In genomic region chr16:4618645-4619418, GRCh38 we compare ENCODE assay signal across 1 cellular context.
TF ChIP-seq lines count a peak whose summit lies in the region.

No MANE protein-coding gene starts in this region.

TF ChIP-seq in HepG2, 621 proteins besides CTCF, POLR2A, EP300 and RAD21 (continued from another document):
- TF ChIP-seq SALL1 (CRISPR knock-in tag; IDR thresholded peaks at IDR 0.05) (peak; percentile 59; the same call in 1 of the 2 replicates), SP1 (IDR thresholded peaks at IDR 0.05) (no peak), SP1 (CRISPR knock-in tag; IDR thresholded peaks at IDR 0.05) (no peak), RARA (CRISPR knock-in tag; IDR thresholded peaks at IDR 0.05) (peak; percentile 49), TRIM24 (CRISPR knock-in tag; IDR thresholded peaks at IDR 0.05) (no peak), E2F1 (CRISPR knock-in tag; IDR thresholded peaks at IDR 0.05) (no peak), MAFK (conservative IDR thresholded peaks at IDR 0.05 in 1 of 2, IDR thresholded peaks at IDR 0.05 in 1 of 2; ENCODE audit: low read length in 2 of 2) (no peak), ZBTB42 (CRISPR knock-in tag; IDR thresholded peaks at IDR 0.05) (no peak), POGK (CRISPR knock-in tag; conservative IDR thresholded peaks at IDR 0.05) (no peak), ZNF124 (CRISPR knock-in tag; IDR thresholded peaks at IDR 0.05) (no peak), KLF15 (CRISPR knock-in tag; IDR thresholded peaks at IDR 0.05; ENCODE audit: borderline replicate concordance) (no peak), USF2 (IDR thresholded peaks at IDR 0.05; ENCODE audit: low read depth, low read length) (no peak), USF2 (CRISPR knock-in tag; IDR thresholded peaks at IDR 0.05; ENCODE audit: borderline replicate concordance) (no peak), NFIC (IDR thresholded peaks at IDR 0.05; ENCODE audit: low read length) (no peak), ZSCAN31 (CRISPR knock-in tag; IDR thresholded peaks at IDR 0.05; ENCODE audit: low read depth) (no peak), MZF1 (CRISPR knock-in tag; IDR thresholded peaks at IDR 0.05; ENCODE audit: borderline replicate concordance) (no peak), ZNF251 (CRISPR knock-in tag; IDR thresholded peaks at IDR 0.05) (no peak), TGIF2 (CRISPR knock-in tag; IDR thresholded peaks at IDR 0.05) (0 out of 2 replicates have a peak, but pooled peaks have one; percentile 30), MNT (IDR thresholded peaks at IDR 0.05) (no peak), MXI1 (IDR thresholded peaks at IDR 0.05; ENCODE audit: borderline replicate concordance, low read depth, low read length) (no peak), MED1 (CRISPR knock-in tag; IDR thresholded peaks at IDR 0.05) (peak; percentile 54; the same call in 1 of the 2 replicates), RELA (CRISPR knock-in tag; IDR thresholded peaks at IDR 0.05) (no peak), MAX (IDR thresholded peaks at IDR 0.05) (no peak; the same call in 1 of the 2 replicates), RFX5 (IDR thresholded peaks at IDR 0.05; ENCODE audit: low read depth, low read length) (no peak)
